ENCODE assay signal across 1 cellular context in the genomic region with DNA sequence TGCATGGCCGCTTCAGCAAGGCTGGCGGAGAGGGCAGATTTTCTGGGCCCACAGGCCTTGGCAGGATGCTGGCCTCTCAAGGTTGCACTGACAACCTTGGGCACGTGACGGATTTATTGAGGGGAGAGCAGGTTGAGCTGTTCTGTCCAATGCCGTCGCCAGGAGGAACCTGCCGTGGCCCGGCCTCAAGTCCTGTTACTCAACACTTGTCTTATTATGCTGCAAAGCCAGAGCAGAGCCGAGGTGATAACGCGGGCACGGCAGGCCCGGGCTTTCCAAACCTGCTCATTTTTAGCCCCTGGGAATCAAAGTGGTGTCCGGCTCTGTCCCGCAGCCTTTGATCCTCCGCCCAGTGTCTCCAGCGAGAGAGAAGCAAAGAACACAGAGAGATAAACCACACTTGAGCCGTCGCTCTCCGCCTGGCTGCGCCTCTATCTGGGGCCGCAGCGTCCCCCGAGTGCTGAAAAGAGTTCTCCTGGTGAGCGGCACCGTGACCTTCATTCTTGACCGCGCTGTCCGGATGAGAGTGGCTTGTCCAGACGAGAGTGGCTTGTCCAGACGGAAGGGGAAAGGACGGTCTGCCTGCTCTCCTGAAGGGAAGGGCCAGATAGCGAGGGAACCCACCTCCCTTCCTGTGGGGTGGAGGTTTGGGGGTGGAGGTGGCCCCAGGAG.
A peak's percentile ranks its signal among the peaks of the same experiment; 100 is the strongest.
TF ChIP-seq lines count a peak whose summit lies in the region.

No MANE protein-coding gene starts in this region.

TF ChIP-seq in HepG2, 621 proteins besides CTCF, POLR2A, EP300 and RAD21 (continued from another document and continues in another):
- no peak for TF ChIP-seq ZUFSP (CRISPR knock-in tag; IDR thresholded peaks at IDR 0.05; ENCODE audit: borderline replicate concordance)
- TF ChIP-seq FOXP1 (IDR thresholded peaks at IDR 0.05): no peak
- TF ChIP-seq FOXP1 (CRISPR knock-in tag; IDR thresholded peaks at IDR 0.05): no peak
- 0 out of 2 replicates have a peak, but pooled peaks have one; percentile 14 for TF ChIP-seq ZNF761 (CRISPR knock-in tag; conservative IDR thresholded peaks at IDR 0.05)
- TF ChIP-seq ZSCAN30 (CRISPR knock-in tag; IDR thresholded peaks at IDR 0.05): no peak
- TF ChIP-seq MNT (IDR thresholded peaks at IDR 0.05): no peak
- no peak for TF ChIP-seq SSRP1 (CRISPR knock-in tag; IDR thresholded peaks at IDR 0.05)
- TF ChIP-seq ZNF547 (CRISPR knock-in tag; IDR thresholded peaks at IDR 0.05): no peak; the same call in 1 of the 2 replicates
- TF ChIP-seq ZFY (CRISPR knock-in tag; IDR thresholded peaks at IDR 0.05): peak; percentile 40; the same call in 1 of the 2 replicates
- no peak for TF ChIP-seq ZNF3 (CRISPR knock-in tag; IDR thresholded peaks at IDR 0.05)
- TF ChIP-seq ZNF484 (CRISPR knock-in tag; IDR thresholded peaks at IDR 0.05; ENCODE audit: borderline replicate concordance, low read depth): no peak
- TF ChIP-seq ZNF235 (CRISPR knock-in tag; IDR thresholded peaks at IDR 0.05; ENCODE audit: borderline replicate concordance): no peak
- no peak for TF ChIP-seq SUZ12 (IDR thresholded peaks at IDR 0.05; ENCODE audit: low read depth, low read length)
- TF ChIP-seq ZNF432 (CRISPR knock-in tag; IDR thresholded peaks at IDR 0.05; ENCODE audit: borderline replicate concordance): no peak
- TF ChIP-seq ZNF143 (CRISPR knock-in tag; IDR thresholded peaks at IDR 0.05): no peak
- TF ChIP-seq ARNT2 (CRISPR knock-in tag; IDR thresholded peaks at IDR 0.05; ENCODE audit: low read depth): no peak
- TF ChIP-seq CC2D1A (CRISPR knock-in tag; IDR thresholded peaks at IDR 0.05): no peak
- TF ChIP-seq FOXO1 (CRISPR knock-in tag; IDR thresholded peaks at IDR 0.05): no peak; the same call in 1 of the 2 replicates
- TF ChIP-seq GTF3A (CRISPR knock-in tag; conservative IDR thresholded peaks at IDR 0.05): no peak
- no peak for TF ChIP-seq CHD4 (IDR thresholded peaks at IDR 0.05; ENCODE audit: borderline replicate concordance, low read length)
- no peak for TF ChIP-seq ARID2 (CRISPR knock-in tag; IDR thresholded peaks at IDR 0.05; ENCODE audit: borderline replicate concordance)
- no peak for TF ChIP-seq ZNF724P (CRISPR knock-in tag; IDR thresholded peaks at IDR 0.05; ENCODE audit: borderline replicate concordance)
- peak; percentile 58; the same call in 1 of the 2 replicates for TF ChIP-seq ZNF572 (CRISPR knock-in tag; IDR thresholded peaks at IDR 0.05)
- no peak for TF ChIP-seq KAT8 (CRISPR knock-in tag; IDR thresholded peaks at IDR 0.05)
- TF ChIP-seq, protein P1, sequence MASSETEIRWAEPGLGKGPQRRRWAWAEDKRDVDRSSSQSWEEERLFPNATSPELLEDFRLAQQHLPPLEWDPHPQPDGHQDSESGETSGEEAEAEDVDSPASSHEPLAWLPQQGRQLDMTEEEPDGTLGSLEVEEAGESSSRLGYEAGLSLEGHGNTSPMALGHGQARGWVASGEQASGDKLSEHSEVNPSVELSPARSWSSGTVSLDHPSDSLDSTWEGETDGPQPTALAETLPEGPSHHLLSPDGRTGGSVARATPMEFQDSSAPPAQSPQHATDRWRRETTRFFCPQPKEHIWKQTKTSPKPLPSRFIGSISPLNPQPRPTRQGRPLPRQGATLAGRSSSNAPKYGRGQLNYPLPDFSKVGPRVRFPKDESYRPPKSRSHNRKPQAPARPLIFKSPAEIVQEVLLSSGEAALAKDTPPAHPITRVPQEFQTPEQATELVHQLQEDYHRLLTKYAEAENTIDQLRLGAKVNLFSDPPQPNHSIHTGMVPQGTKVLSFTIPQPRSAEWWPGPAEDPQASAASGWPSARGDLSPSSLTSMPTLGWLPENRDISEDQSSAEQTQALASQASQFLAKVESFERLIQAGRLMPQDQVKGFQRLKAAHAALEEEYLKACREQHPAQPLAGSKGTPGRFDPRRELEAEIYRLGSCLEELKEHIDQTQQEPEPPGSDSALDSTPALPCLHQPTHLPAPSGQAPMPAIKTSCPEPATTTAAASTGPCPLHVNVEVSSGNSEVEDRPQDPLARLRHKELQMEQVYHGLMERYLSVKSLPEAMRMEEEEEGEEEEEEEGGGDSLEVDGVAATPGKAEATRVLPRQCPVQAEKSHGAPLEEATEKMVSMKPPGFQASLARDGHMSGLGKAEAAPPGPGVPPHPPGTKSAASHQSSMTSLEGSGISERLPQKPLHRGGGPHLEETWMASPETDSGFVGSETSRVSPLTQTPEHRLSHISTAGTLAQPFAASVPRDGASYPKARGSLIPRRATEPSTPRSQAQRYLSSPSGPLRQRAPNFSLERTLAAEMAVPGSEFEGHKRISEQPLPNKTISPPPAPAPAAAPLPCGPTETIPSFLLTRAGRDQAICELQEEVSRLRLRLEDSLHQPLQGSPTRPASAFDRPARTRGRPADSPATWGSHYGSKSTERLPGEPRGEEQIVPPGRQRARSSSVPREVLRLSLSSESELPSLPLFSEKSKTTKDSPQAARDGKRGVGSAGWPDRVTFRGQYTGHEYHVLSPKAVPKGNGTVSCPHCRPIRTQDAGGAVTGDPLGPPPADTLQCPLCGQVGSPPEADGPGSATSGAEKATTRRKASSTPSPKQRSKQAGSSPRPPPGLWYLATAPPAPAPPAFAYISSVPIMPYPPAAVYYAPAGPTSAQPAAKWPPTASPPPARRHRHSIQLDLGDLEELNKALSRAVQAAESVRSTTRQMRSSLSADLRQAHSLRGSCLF (CRISPR knock-in tag; IDR thresholded peaks at IDR 0.05; ENCODE audit: borderline replicate concordance): no peak
- TF ChIP-seq THAP7 (CRISPR knock-in tag; IDR thresholded peaks at IDR 0.05): no peak
- no peak for TF ChIP-seq NFRKB (IDR thresholded peaks at IDR 0.05)
- no peak for TF ChIP-seq ETV5 (CRISPR knock-in tag; IDR thresholded peaks at IDR 0.05; ENCODE audit: borderline replicate concordance)
- no peak for TF ChIP-seq SNRNP70 (IDR thresholded peaks at IDR 0.05; ENCODE audit: low read depth, low read length)
- no peak for TF ChIP-seq SCMH1 (CRISPR knock-in tag; IDR thresholded peaks at IDR 0.05; ENCODE audit: borderline replicate concordance)
- no peak for TF ChIP-seq SRSF9 (IDR thresholded peaks at IDR 0.05; ENCODE audit: borderline replicate concordance, insufficient read depth, low read depth, low read length, poor library complexity, severe bottlenecking)
- TF ChIP-seq REXO4 (CRISPR knock-in tag; IDR thresholded peaks at IDR 0.05; ENCODE audit: borderline replicate concordance): no peak
- 0 out of 2 replicates have a peak, but pooled peaks have one; percentile 24 for TF ChIP-seq ZNF580 (CRISPR knock-in tag; IDR thresholded peaks at IDR 0.05; ENCODE audit: borderline replicate concordance, low read depth)
- TF ChIP-seq BRD4 (CRISPR knock-in tag; IDR thresholded peaks at IDR 0.05): no peak
- TF ChIP-seq MTA3 (CRISPR knock-in tag; IDR thresholded peaks at IDR 0.05): no peak
- TF ChIP-seq RXRB (CRISPR knock-in tag; IDR thresholded peaks at IDR 0.05; ENCODE audit: borderline replicate concordance): no peak; the same call in 1 of the 2 replicates
- no peak for TF ChIP-seq ZNF326 (CRISPR knock-in tag; IDR thresholded peaks at IDR 0.05; ENCODE audit: borderline replicate concordance)
- TF ChIP-seq PTBP1 (IDR thresholded peaks at IDR 0.05; ENCODE audit: low read depth, low read length, poor library complexity, severe bottlenecking): no peak
- 0 out of 2 replicates have a peak, but pooled peaks have one; percentile 8 for TF ChIP-seq ZNF574 (CRISPR knock-in tag; IDR thresholded peaks at IDR 0.05)
- no peak for TF ChIP-seq PRDM15 (CRISPR knock-in tag; IDR thresholded peaks at IDR 0.05)
- TF ChIP-seq ZFP90 (CRISPR knock-in tag; IDR thresholded peaks at IDR 0.05; ENCODE audit: borderline replicate concordance): no peak
- TF ChIP-seq, protein P2, sequence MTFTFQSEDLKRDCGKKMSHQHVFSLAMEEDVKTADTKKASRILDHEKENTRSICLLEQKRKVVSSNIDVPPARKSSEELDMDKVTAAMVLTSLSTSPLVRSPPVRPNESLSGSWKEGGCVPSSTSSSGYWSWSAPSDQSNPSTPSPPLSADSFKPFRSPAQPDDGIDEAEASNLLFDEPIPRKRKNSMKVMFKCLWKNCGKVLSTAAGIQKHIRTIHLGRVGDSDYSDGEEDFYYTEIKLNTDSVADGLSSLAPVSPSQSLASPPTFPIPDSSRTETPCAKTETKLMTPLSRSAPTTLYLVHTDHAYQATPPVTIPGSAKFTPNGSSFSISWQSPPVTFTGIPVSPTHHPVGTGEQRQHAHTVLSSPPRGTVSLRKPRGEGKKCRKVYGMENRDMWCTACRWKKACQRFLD (CRISPR knock-in tag; IDR thresholded peaks at IDR 0.05; ENCODE audit: borderline replicate concordance): no peak
- no peak for TF ChIP-seq SAP130 (CRISPR knock-in tag; IDR thresholded peaks at IDR 0.05; ENCODE audit: low read depth)
- TF ChIP-seq ZFX (CRISPR knock-in tag; IDR thresholded peaks at IDR 0.05; ENCODE audit: low read depth): no peak; the same call in none of the 2 replicates
